In genomic region chr13:76067850-76068249, GRCh38 we compare ENCODE assay signal across 28 cellular contexts.
"Had no signal": no experiment of that assay in that cellular context is flagged by ENCODE, and none has a peak within 500 bp of the region (broad histone marks: within the 10 kb centered on the region; RNA-seq: fewer than 3 reads in every experiment).

No MANE protein-coding gene starts in this region.

- H3K9me3 ChIP-seq: gastrocnemius medialis had no signal

- H3K27me3 Mint-ChIP-seq: naive B cell had no signal

- ATAC-seq: esophagus mucosa, gastrocnemius medialis, heart right ventricle, left cardiac atrium, left lung, left ventricle myocardium superior, lower lobe of right lung, mucosa of descending colon had no signal

- FAIRE-seq: colon, endometrium, islet of Langerhans, keratinocyte had no signal

- H3K4me3 Mint-ChIP-seq: mesothelial cell of epicardium, naive B cell had no signal

- H3K4me3 ChIP-seq: coronary artery, dorsolateral prefrontal cortex, esophagus squamous epithelium, gastrocnemius medialis, heart right ventricle, left lung, lower lobe of right lung, mucosa of descending colon had no signal

- H3K27ac ChIP-seq: coronary artery, dorsolateral prefrontal cortex, epithelial cell of prostate, esophagus squamous epithelium, gastrocnemius medialis, heart right ventricle, left lung, lower lobe of right lung had no signal

- DNase-seq: dermis blood vessel endothelial cell; dorsolateral prefrontal cortex; effector CD4-positive, alpha-beta T cell; effector memory CD4-positive, alpha-beta T cell; erythroblast; esophagus squamous epithelium; foreskin fibroblast; foreskin melanocyte; gastrocnemius medialis; glutamatergic neuron; head of caudate nucleus; heart right ventricle; hippocampal formation; left cardiac atrium; left lung; left ventricle myocardium superior; lower lobe of right lung; mesenchymal stem cell; mucosa of descending colon; naive B cell had no signal

- H3K36me3 ChIP-seq: esophagus squamous epithelium, gastrocnemius medialis, heart right ventricle, left lung, lower lobe of right lung had no signal

- H3K27ac Mint-ChIP-seq: mesothelial cell of epicardium, naive B cell had no signal

- H3K4me1 ChIP-seq: esophagus squamous epithelium, gastrocnemius medialis, heart right ventricle, left lung, lower lobe of right lung had no signal

- H3K27me3 ChIP-seq: dorsolateral prefrontal cortex, esophagus squamous epithelium, gastrocnemius medialis, heart right ventricle, left lung had no signal

- H3K4me1 Mint-ChIP-seq: mesothelial cell of epicardium, naive B cell had no signal
